ENCODE assay signal across 36 cellular contexts in the genomic region with DNA sequence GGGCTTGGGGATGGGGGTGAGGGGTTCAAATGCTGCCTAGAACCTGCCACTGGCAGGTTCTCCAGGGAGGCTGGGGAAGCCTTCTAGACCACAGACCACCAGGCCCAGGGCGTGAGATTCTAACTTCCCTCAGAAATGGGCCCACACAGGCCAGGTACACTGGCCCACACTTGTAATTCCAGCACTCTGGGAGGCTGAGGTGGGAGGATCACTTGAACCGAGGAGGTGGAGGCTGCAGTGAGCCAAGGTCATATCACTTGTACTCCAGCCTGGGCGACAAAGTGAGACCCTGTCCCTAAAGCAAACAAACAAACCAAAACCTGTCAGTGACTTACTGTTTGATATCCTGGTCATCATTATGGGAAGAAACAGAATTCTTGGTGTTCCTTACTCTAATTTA. TPM values are rescaled to one million over a fixed set of nuclear protein-coding genes. Genes with fewer than 3 reads are reported as not detected.
"Had no signal": no experiment of that assay in that cellular context is flagged by ENCODE, and none has a peak within 500 bp of the region (broad histone marks: within the 10 kb centered on the region; RNA-seq: fewer than 3 reads in every experiment).

No MANE protein-coding gene starts in this region.

- H3K27me3 ChIP-seq: ascending aorta, brain microvascular endothelial cell, heart left ventricle, neutrophil, upper lobe of left lung had no signal

- ATAC-seq: effector memory CD8-positive, alpha-beta T cell; heart left ventricle; left colon; sciatic nerve; stimulated activated memory B cell treated with anti-CD40 and anti-IgM and Interleukin-4, amounts not matched to agents 10 μg/mL and 1 μg/mL and 100 μg/mL, for 72 hours had no signal

- H3K36me3 ChIP-seq: ascending aorta, brain microvascular endothelial cell, heart left ventricle, neutrophil, thoracic aorta, upper lobe of left lung had no signal

- DNase-seq: activated CD4-positive, alpha-beta T cell treated with anti-CD3 and anti-CD28 coated beads for 4 hours; activated CD4-positive, alpha-beta T cell treated with anti-CD3 and anti-CD28 coated beads, Interleukin-2, amount 50 U/mL, for 4 hours; activated effector memory CD4-positive, alpha-beta T cell treated with Interleukin-2 at 50 U/mL for 16 hours; activated naive CD4-positive, alpha-beta T cell treated with anti-CD3 and anti-CD28 coated beads for 36 hours; activated naive CD8-positive, alpha-beta T cell treated with anti-CD3 and anti-CD28 coated beads for 36 hours; brain microvascular endothelial cell; cortex of kidney; effector memory CD8-positive, alpha-beta T cell; foreskin fibroblast; heart left ventricle; hypothalamus; immature natural killer cell; kidney; left colon; mammary epithelial cell; small intestine; stimulated activated CD4-positive, alpha-beta T cell treated with anti-CD3 and anti-CD28 coated beads, Interleukin-1b, Interleukin-23, amount 100 ng/mL, for 48 hours; stimulated activated CD4-positive, alpha-beta T cell treated with anti-CD3 and anti-CD28 coated beads, Interleukin-4, amount 100 ng/mL, for 4 hours; stimulated activated CD8-positive, alpha-beta memory T cell treated with anti-CD3 and anti-CD28 coated beads, Interleukin-4, amount 100 ng/mL, for 48 hours; upper lobe of left lung had no signal

- H3K27ac ChIP-seq: ascending aorta, brain microvascular endothelial cell, neutrophil, thoracic aorta, upper lobe of left lung, VCaP had no signal

- H3K4me3 ChIP-seq: ascending aorta, heart left ventricle, thoracic aorta, upper lobe of left lung had no signal

- H3K9me3 ChIP-seq: ascending aorta, heart left ventricle, neutrophil, thoracic aorta, upper lobe of left lung had no signal

- FAIRE-seq: endothelial cell of umbilical vein, kidney, small intestine had no signal

RNA-seq across cellular contexts. Expression of gene OPTC, which starts 31.7 kb away (rescaled TPM):
- total RNA-seq: activated naive CD4-positive, alpha-beta T cell treated with anti-CD3 and anti-CD28 coated beads for 36 hours; activated naive CD8-positive, alpha-beta T cell treated with anti-CD3 and anti-CD28 coated beads for 36 hours; ascending aorta; cardiac septum; chondrocyte; endothelial cell of umbilical vein; heart left ventricle; kidney; left colon; liver; mammary epithelial cell; mucosa of gallbladder; osteocyte; posterior vena cava; renal cortical epithelial cell; sciatic nerve; T-helper 1 cell treated with Interleukin-12 subunit alpha and Interleukin-12 subunit beta and Interleukin-4 antibody, amounts not matched to agents 30 ng/mL and 1 ng/mL, for 36 hours; thoracic aorta; upper lobe of left lung had no signal
- polyA plus RNA-seq: endothelial cell of umbilical vein, esophagus, heart left ventricle, immature natural killer cell, liver, mammary epithelial cell, small intestine had no signal

RNA-seq across cellular contexts. Expression of gene PRELP, which starts 50.1 kb away (rescaled TPM):
- total RNA-seq: activated naive CD4-positive, alpha-beta T cell treated with anti-CD3 and anti-CD28 coated beads for 36 hours; activated naive CD8-positive, alpha-beta T cell treated with anti-CD3 and anti-CD28 coated beads for 36 hours; endothelial cell of umbilical vein; T-helper 1 cell treated with Interleukin-12 subunit alpha and Interleukin-12 subunit beta and Interleukin-4 antibody, amounts not matched to agents 30 ng/mL and 1 ng/mL, for 36 hours had no signal
- polyA plus RNA-seq: immature natural killer cell had no signal
